8 cellular contexts compared by ENCODE assay signal in the genomic region with DNA sequence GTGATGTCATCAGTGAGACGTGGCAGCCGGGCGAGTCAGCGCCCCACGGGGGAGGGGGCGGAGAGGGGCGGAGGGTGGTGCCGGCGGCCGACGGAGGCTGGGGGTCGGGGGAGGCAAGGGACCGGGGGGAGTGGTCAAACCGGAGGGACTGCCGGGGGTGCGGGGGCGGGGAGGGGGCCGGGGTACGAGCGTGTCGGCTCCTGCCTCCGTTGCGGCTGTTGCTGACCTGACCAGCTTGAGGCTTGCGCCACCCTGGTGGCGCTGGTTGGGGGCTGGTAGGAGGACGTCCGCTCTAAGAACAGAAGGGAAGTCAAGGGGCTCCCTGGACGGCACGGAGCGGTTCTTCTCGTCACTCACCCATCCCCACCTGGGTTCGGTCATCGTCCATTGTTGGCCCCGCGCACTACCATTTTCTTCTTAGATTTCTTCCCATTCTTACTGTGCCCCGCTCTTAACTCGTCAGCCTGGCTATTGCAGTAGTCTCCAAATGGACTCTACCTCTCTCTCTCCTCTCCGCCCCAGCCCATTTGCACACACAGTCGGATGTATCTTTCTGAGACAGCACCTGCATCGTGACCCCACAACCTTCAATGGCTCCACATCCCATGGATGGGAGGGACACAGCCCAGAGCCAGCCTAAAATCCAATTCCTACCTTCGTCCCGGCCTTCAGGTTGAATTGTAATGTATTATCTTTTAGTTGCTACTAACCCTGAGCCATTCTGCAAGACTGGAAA. TPM values are rescaled to one million over a fixed set of nuclear protein-coding genes. Genes with fewer than 3 reads are reported as not detected.
DNase-seq lines count a peak whose midpoint lies in the region; ATAC-seq and TF ChIP-seq lines count a peak whose summit lies in the region.

No MANE protein-coding gene starts in this region.

- H3K36me3 Mint-ChIP-seq in T-helper 2 cell treated with Interferon-gamma antibody and Interleukin-4, amounts not matched to agents 5 μg/mL and 100 μg/mL, for 36 hours (ENCODE audit: low read depth): peaks cover 19% of the 10 kb centered on the region
- peaks cover 3% of the 10 kb centered on the region for H3K36me3 Mint-ChIP-seq in progenitor cell of endocrine pancreas (ENCODE audit: insufficient read depth)

- H3K9me3 Mint-ChIP-seq in T-helper 2 cell treated with Interferon-gamma antibody and Interleukin-4, amounts not matched to agents 5 μg/mL and 100 μg/mL, for 36 hours: no peaks in the 10 kb centered on the region
- no peaks in the 10 kb centered on the region for H3K9me3 Mint-ChIP-seq in progenitor cell of endocrine pancreas (ENCODE audit: low read depth)

- H3K27me3 Mint-ChIP-seq in T-helper 2 cell treated with Interferon-gamma antibody and Interleukin-4, amounts not matched to agents 5 μg/mL and 100 μg/mL, for 36 hours (ENCODE audit: low read depth): peaks cover 4% of the 10 kb centered on the region
- H3K27me3 Mint-ChIP-seq in progenitor cell of endocrine pancreas: no peaks in the 10 kb centered on the region

- H3K27ac Mint-ChIP-seq in T-helper 2 cell treated with Interferon-gamma antibody and Interleukin-4, amounts not matched to agents 5 μg/mL and 100 μg/mL, for 36 hours: peak overlapping the region; percentile 99
- peak overlapping the region; percentile 97 for H3K27ac Mint-ChIP-seq in progenitor cell of endocrine pancreas

- peak; percentile 1 for TF ChIP-seq CTCF in fibroblast of villous mesenchyme (IDR thresholded peaks at IDR 0.05; ENCODE audit: insufficient read depth, low read depth, low read length)
- TF ChIP-seq CTCF in progenitor cell of endocrine pancreas (IDR thresholded peaks at IDR 0.05; ENCODE audit: unreplicated experiment): peak; percentile 4

- H3K4me1 Mint-ChIP-seq in T-helper 2 cell treated with Interferon-gamma antibody and Interleukin-4, amounts not matched to agents 5 μg/mL and 100 μg/mL, for 36 hours (ENCODE audit: low read depth): peaks cover 22% of the 10 kb centered on the region
- peaks cover 33% of the 10 kb centered on the region for H3K4me1 Mint-ChIP-seq in progenitor cell of endocrine pancreas (ENCODE audit: low read depth)

- ATAC-seq in GM19455 (IDR thresholded peaks at IDR 0.05; ENCODE audit: unreplicated experiment) (peak; percentile 30), HG03469 (IDR thresholded peaks at IDR 0.05; ENCODE audit: unreplicated experiment) (peak; percentile 4)

- H3K4me3 Mint-ChIP-seq in T-helper 2 cell treated with Interferon-gamma antibody and Interleukin-4, amounts not matched to agents 5 μg/mL and 100 μg/mL, for 36 hours: peak overlapping the region; percentile 97
- peak overlapping the region; percentile 93 for H3K4me3 Mint-ChIP-seq in progenitor cell of endocrine pancreas (ENCODE audit: low read depth)

- DNase-seq in DMS153 (lab: John Stamatoyannopoulos, UW) (peak; percentile 35), fibroblast of villous mesenchyme (ENCODE audit: low read depth) (no peak), progenitor cell of endocrine pancreas (ENCODE audit: low spot score, unreplicated experiment) (no peak), cerebellar cortex (ENCODE audit: low spot score) (no peak), iPS-NIHi7 (ENCODE audit: extremely low spot score) (no peak)
- no peak for DNase-seq in T-helper 2 cell treated with Interferon-gamma antibody and Interleukin-4, amounts not matched to agents 5 μg/mL and 100 μg/mL, for 36 hours (ENCODE audit: low spot score)

- H3K4me3 ChIP-seq in fibroblast of villous mesenchyme (ENCODE audit: low read depth, low read length): peak overlapping the region; percentile 65

RNA-seq across cellular contexts. Expression of a gene that starts 0.7 kb away (rescaled TPM):
- total RNA-seq in fibroblast of villous mesenchyme (91.5 and 101 TPM in 2 replicates), progenitor cell of endocrine pancreas (134 and 141 TPM in 2 replicates)
